Comparison of ENCODE assay signal across 2 cellular contexts in genomic region chr16:85138825-85139627, GRCh38.
TF ChIP-seq lines count a peak whose summit lies in the region.

No MANE protein-coding gene starts in this region.

TF ChIP-seq in HepG2, 621 proteins besides CTCF, POLR2A, EP300 and RAD21 (continues in another document):
- TF ChIP-seq RORA (CRISPR knock-in tag; IDR thresholded peaks at IDR 0.05) (no peak), GMEB2 (CRISPR knock-in tag; IDR thresholded peaks at IDR 0.05; ENCODE audit: low read depth) (no peak), KMT2B (CRISPR knock-in tag; IDR thresholded peaks at IDR 0.05) (no peak), KDM1A (CRISPR knock-in tag; IDR thresholded peaks at IDR 0.05) (peak; percentile 63; the same call in 1 of the 2 replicates), SRSF4 (IDR thresholded peaks at IDR 0.05; ENCODE audit: low read depth, low read length, poor library complexity, severe bottlenecking) (no peak), ZBTB2 (CRISPR knock-in tag; IDR thresholded peaks at IDR 0.05; ENCODE audit: low read depth) (no peak), TBX2 (CRISPR knock-in tag; IDR thresholded peaks at IDR 0.05; ENCODE audit: borderline replicate concordance) (peak; percentile 39; the same call in 1 of the 2 replicates), SNAI1 (CRISPR knock-in tag; IDR thresholded peaks at IDR 0.05; ENCODE audit: borderline replicate concordance) (no peak), MAZ (IDR thresholded peaks at IDR 0.05; ENCODE audit: borderline replicate concordance, low read depth, low read length) (no peak), MAZ (CRISPR knock-in tag; IDR thresholded peaks at IDR 0.05; ENCODE audit: low read depth) (no peak), ZMAT5 (CRISPR knock-in tag; IDR thresholded peaks at IDR 0.05; ENCODE audit: borderline replicate concordance, low read depth) (no peak), ZNF761 (CRISPR knock-in tag; conservative IDR thresholded peaks at IDR 0.05) (no peak), ZMYM3 (CRISPR knock-in tag; IDR thresholded peaks at IDR 0.05) (peak; percentile 96), RXRA (CRISPR knock-in tag; IDR thresholded peaks at IDR 0.05) (0 out of 2 replicates have a peak, but pooled peaks have one; percentile 17), BHLHE40 (IDR thresholded peaks at IDR 0.05; ENCODE audit: low read length) (peak; percentile 60), ZNF546 (CRISPR knock-in tag; conservative IDR thresholded peaks at IDR 0.05) (0 out of 2 replicates have a peak, but pooled peaks have one; percentile 53), SALL2 (CRISPR knock-in tag; IDR thresholded peaks at IDR 0.05) (no peak), TCF7 (IDR thresholded peaks at IDR 0.05; ENCODE audit: low read depth) (no peak), KDM6A (CRISPR knock-in tag; IDR thresholded peaks at IDR 0.05; ENCODE audit: low read depth) (no peak), CHD4 (IDR thresholded peaks at IDR 0.05; ENCODE audit: borderline replicate concordance, low read length) (peak; percentile 64; the same call in 1 of the 2 replicates), ZNF557 (CRISPR knock-in tag; IDR thresholded peaks at IDR 0.05) (no peak)
- TF ChIP-seq, protein P1, sequence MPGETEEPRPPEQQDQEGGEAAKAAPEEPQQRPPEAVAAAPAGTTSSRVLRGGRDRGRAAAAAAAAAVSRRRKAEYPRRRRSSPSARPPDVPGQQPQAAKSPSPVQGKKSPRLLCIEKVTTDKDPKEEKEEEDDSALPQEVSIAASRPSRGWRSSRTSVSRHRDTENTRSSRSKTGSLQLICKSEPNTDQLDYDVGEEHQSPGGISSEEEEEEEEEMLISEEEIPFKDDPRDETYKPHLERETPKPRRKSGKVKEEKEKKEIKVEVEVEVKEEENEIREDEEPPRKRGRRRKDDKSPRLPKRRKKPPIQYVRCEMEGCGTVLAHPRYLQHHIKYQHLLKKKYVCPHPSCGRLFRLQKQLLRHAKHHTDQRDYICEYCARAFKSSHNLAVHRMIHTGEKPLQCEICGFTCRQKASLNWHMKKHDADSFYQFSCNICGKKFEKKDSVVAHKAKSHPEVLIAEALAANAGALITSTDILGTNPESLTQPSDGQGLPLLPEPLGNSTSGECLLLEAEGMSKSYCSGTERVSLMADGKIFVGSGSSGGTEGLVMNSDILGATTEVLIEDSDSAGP (CRISPR knock-in tag; IDR thresholded peaks at IDR 0.05; ENCODE audit: borderline replicate concordance) = 0 out of 2 replicates have a peak, but pooled peaks have one; percentile 21
- TF ChIP-seq, protein P2, sequence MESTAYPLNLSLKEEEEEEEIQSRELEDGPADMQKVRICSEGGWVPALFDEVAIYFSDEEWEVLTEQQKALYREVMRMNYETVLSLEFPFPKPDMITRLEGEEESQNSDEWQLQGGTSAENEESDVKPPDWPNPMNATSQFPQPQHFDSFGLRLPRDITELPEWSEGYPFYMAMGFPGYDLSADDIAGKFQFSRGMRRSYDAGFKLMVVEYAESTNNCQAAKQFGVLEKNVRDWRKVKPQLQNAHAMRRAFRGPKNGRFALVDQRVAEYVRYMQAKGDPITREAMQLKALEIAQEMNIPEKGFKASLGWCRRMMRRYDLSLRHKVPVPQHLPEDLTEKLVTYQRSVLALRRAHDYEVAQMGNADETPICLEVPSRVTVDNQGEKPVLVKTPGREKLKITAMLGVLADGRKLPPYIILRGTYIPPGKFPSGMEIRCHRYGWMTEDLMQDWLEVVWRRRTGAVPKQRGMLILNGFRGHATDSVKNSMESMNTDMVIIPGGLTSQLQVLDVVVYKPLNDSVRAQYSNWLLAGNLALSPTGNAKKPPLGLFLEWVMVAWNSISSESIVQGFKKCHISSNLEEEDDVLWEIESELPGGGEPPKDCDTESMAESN (CRISPR knock-in tag; conservative IDR thresholded peaks at IDR 0.05) = no peak
- TF ChIP-seq, protein P3, sequence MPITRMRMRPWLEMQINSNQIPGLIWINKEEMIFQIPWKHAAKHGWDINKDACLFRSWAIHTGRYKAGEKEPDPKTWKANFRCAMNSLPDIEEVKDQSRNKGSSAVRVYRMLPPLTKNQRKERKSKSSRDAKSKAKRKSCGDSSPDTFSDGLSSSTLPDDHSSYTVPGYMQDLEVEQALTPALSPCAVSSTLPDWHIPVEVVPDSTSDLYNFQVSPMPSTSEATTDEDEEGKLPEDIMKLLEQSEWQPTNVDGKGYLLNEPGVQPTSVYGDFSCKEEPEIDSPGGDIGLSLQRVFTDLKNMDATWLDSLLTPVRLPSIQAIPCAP (CRISPR knock-in tag; IDR thresholded peaks at IDR 0.05; ENCODE audit: low read depth) = no peak

TF ChIP-seq in GM12878, 131 proteins besides CTCF, POLR2A, EP300 and RAD21:
- peak in 1 of 2 experiments; percentile 50; a peak in 2 of 4 replicates for TF ChIP-seq BHLHE40 (IDR thresholded peaks at IDR 0.05; ENCODE audit: borderline replicate concordance in 1 of 2, low read depth in 2 of 2, low read length in 1 of 2)
- no peak for TF ChIP-seq NFYA (IDR thresholded peaks at IDR 0.05; ENCODE audit: borderline replicate concordance, low read depth, low read length)
- TF ChIP-seq, protein P4, sequence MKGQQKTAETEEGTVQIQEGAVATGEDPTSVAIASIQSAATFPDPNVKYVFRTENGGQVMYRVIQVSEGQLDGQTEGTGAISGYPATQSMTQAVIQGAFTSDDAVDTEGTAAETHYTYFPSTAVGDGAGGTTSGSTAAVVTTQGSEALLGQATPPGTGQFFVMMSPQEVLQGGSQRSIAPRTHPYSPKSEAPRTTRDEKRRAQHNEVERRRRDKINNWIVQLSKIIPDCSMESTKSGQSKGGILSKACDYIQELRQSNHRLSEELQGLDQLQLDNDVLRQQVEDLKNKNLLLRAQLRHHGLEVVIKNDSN (IDR thresholded peaks at IDR 0.05; ENCODE audit: borderline replicate concordance, extremely low read length, insufficient read depth, low read depth, low read length) = peak; percentile 3
- TF ChIP-seq JUND (IDR thresholded peaks at IDR 0.05; ENCODE audit: low read depth, low read length) = no peak
